ENCODE assay signal across 1 cellular context in the genomic region with DNA sequence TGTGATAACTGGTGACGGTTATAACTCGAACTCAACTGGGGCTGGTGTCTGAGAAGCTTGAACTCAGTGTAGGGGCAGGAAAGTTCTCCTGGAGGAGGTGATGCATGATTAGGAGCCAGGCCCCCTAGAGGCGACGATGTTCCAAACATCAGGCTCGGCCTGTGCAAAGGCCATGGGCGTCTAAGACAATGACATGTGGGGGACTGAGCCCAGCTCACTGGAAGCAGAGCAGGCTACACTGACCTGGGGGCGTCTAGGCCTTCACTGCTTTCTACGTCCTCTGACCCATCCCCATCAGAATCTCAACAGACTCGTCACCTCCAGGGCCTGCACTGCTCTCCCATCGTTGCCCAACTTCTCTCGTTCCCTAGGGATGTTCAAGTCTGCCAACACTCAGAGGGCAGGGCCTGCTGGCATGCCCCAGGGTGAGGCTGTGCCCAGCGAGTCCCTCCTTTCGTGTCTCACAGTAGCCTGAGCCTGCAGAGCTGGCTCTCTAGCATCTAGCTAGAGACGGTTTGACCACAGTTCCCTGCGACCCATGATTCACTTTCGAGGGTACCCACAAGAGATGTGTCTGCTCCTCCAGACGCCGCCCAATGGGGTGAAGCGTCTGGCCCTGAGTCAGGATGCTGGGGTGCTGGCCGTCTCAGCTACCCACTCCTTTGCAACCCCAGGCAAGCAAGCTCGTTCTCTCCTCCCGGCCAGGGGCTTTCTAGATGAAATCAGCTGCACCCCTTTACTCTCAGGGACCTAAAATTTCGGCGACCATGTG.
TF ChIP-seq lines count a peak whose summit lies in the region.

No MANE protein-coding gene starts in this region.

TF ChIP-seq in HepG2, 621 proteins besides CTCF, POLR2A, EP300 and RAD21 (continued from another document and continues in another):
- TF ChIP-seq, protein P1, sequence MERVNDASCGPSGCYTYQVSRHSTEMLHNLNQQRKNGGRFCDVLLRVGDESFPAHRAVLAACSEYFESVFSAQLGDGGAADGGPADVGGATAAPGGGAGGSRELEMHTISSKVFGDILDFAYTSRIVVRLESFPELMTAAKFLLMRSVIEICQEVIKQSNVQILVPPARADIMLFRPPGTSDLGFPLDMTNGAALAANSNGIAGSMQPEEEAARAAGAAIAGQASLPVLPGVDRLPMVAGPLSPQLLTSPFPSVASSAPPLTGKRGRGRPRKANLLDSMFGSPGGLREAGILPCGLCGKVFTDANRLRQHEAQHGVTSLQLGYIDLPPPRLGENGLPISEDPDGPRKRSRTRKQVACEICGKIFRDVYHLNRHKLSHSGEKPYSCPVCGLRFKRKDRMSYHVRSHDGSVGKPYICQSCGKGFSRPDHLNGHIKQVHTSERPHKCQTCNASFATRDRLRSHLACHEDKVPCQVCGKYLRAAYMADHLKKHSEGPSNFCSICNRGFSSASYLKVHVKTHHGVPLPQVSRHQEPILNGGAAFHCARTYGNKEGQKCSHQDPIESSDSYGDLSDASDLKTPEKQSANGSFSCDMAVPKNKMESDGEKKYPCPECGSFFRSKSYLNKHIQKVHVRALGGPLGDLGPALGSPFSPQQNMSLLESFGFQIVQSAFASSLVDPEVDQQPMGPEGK (CRISPR knock-in tag; IDR thresholded peaks at IDR 0.05): peak; percentile 48
- TF ChIP-seq, protein P2, sequence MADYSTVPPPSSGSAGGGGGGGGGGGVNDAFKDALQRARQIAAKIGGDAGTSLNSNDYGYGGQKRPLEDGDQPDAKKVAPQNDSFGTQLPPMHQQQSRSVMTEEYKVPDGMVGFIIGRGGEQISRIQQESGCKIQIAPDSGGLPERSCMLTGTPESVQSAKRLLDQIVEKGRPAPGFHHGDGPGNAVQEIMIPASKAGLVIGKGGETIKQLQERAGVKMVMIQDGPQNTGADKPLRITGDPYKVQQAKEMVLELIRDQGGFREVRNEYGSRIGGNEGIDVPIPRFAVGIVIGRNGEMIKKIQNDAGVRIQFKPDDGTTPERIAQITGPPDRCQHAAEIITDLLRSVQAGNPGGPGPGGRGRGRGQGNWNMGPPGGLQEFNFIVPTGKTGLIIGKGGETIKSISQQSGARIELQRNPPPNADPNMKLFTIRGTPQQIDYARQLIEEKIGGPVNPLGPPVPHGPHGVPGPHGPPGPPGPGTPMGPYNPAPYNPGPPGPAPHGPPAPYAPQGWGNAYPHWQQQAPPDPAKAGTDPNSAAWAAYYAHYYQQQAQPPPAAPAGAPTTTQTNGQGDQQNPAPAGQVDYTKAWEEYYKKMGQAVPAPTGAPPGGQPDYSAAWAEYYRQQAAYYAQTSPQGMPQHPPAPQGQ (CRISPR knock-in tag; IDR thresholded peaks at IDR 0.05; ENCODE audit: borderline replicate concordance): no peak
- TF ChIP-seq MTA3 (CRISPR knock-in tag; IDR thresholded peaks at IDR 0.05) (no peak), ZBTB7A (CRISPR knock-in tag; IDR thresholded peaks at IDR 0.05) (no peak), RARA (CRISPR knock-in tag; IDR thresholded peaks at IDR 0.05) (peak; percentile 9; the same call in 1 of the 2 replicates), ZNF329 (CRISPR knock-in tag; IDR thresholded peaks at IDR 0.05; ENCODE audit: low read depth) (no peak), EZH2 (conservative IDR thresholded peaks at IDR 0.05; ENCODE audit: low read depth, low read length) (no peak), RELA (CRISPR knock-in tag; IDR thresholded peaks at IDR 0.05) (no peak), CC2D1A (CRISPR knock-in tag; IDR thresholded peaks at IDR 0.05) (no peak), ZSCAN25 (CRISPR knock-in tag; IDR thresholded peaks at IDR 0.05) (0 out of 2 replicates have a peak, but pooled peaks have one; percentile 13), HDAC2 (CRISPR knock-in tag; IDR thresholded peaks at IDR 0.05) (no peak), ZNF749 (CRISPR knock-in tag; IDR thresholded peaks at IDR 0.05; ENCODE audit: borderline replicate concordance) (no peak), GTF2F1 (IDR thresholded peaks at IDR 0.05; ENCODE audit: low read length) (no peak), SNAI1 (CRISPR knock-in tag; IDR thresholded peaks at IDR 0.05; ENCODE audit: borderline replicate concordance) (no peak), MED1 (CRISPR knock-in tag; IDR thresholded peaks at IDR 0.05) (no peak), GATA4 (IDR thresholded peaks at IDR 0.05; ENCODE audit: borderline replicate concordance, low read depth) (no peak), NFE2L2 (IDR thresholded peaks at IDR 0.05; ENCODE audit: low read length) (no peak), ATRX (CRISPR knock-in tag; IDR thresholded peaks at IDR 0.05; ENCODE audit: borderline replicate concordance) (no peak), ZNF543 (CRISPR knock-in tag; IDR thresholded peaks at IDR 0.05) (no peak), RORA (CRISPR knock-in tag; IDR thresholded peaks at IDR 0.05) (no peak), SMAD1 (CRISPR knock-in tag; IDR thresholded peaks at IDR 0.05; ENCODE audit: borderline replicate concordance, low read depth) (no peak), ZNF891 (CRISPR knock-in tag; IDR thresholded peaks at IDR 0.05) (no peak), THYN1 (CRISPR knock-in tag; IDR thresholded peaks at IDR 0.05; ENCODE audit: borderline replicate concordance, low read depth) (no peak), ZNF468 (CRISPR knock-in tag; IDR thresholded peaks at IDR 0.05) (no peak), ZNF143 (CRISPR knock-in tag; IDR thresholded peaks at IDR 0.05) (peak; percentile 2; the same call in 1 of the 2 replicates), FOXM1 (CRISPR knock-in tag; IDR thresholded peaks at IDR 0.05) (no peak), TSC22D2 (CRISPR knock-in tag; IDR thresholded peaks at IDR 0.05; ENCODE audit: borderline replicate concordance) (no peak), MED13 (CRISPR knock-in tag; IDR thresholded peaks at IDR 0.05) (no peak), SALL1 (CRISPR knock-in tag; IDR thresholded peaks at IDR 0.05) (peak; percentile 37; the same call in 1 of the 2 replicates)
- TF ChIP-seq, protein P3, sequence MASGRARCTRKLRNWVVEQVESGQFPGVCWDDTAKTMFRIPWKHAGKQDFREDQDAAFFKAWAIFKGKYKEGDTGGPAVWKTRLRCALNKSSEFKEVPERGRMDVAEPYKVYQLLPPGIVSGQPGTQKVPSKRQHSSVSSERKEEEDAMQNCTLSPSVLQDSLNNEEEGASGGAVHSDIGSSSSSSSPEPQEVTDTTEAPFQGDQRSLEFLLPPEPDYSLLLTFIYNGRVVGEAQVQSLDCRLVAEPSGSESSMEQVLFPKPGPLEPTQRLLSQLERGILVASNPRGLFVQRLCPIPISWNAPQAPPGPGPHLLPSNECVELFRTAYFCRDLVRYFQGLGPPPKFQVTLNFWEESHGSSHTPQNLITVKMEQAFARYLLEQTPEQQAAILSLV (CRISPR knock-in tag; IDR thresholded peaks at IDR 0.05; ENCODE audit: borderline replicate concordance): no peak
- TF ChIP-seq, protein P4, sequence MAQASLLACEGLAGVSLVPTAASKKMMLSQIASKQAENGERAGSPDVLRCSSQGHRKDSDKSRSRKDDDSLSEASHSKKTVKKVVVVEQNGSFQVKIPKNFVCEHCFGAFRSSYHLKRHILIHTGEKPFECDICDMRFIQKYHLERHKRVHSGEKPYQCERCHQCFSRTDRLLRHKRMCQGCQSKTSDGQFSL (CRISPR knock-in tag; IDR thresholded peaks at IDR 0.05): no peak
- TF ChIP-seq, protein P5, sequence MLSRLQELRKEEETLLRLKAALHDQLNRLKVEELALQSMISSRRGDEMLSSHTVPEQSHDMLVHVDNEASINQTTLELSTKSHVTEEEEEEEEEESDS (CRISPR knock-in tag; IDR thresholded peaks at IDR 0.05; ENCODE audit: borderline replicate concordance): no peak
- TF ChIP-seq, protein P6, sequence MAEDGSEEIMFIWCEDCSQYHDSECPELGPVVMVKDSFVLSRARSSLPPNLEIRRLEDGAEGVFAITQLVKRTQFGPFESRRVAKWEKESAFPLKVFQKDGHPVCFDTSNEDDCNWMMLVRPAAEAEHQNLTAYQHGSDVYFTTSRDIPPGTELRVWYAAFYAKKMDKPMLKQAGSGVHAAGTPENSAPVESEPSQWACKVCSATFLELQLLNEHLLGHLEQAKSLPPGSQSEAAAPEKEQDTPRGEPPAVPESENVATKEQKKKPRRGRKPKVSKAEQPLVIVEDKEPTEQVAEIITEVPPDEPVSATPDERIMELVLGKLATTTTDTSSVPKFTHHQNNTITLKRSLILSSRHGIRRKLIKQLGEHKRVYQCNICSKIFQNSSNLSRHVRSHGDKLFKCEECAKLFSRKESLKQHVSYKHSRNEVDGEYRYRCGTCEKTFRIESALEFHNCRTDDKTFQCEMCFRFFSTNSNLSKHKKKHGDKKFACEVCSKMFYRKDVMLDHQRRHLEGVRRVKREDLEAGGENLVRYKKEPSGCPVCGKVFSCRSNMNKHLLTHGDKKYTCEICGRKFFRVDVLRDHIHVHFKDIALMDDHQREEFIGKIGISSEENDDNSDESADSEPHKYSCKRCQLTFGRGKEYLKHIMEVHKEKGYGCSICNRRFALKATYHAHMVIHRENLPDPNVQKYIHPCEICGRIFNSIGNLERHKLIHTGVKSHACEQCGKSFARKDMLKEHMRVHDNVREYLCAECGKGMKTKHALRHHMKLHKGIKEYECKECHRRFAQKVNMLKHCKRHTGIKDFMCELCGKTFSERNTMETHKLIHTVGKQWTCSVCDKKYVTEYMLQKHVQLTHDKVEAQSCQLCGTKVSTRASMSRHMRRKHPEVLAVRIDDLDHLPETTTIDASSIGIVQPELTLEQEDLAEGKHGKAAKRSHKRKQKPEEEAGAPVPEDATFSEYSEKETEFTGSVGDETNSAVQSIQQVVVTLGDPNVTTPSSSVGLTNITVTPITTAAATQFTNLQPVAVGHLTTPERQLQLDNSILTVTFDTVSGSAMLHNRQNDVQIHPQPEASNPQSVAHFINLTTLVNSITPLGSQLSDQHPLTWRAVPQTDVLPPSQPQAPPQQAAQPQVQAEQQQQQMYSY (CRISPR knock-in tag; IDR thresholded peaks at IDR 0.05): no peak
- TF ChIP-seq, protein P7, sequence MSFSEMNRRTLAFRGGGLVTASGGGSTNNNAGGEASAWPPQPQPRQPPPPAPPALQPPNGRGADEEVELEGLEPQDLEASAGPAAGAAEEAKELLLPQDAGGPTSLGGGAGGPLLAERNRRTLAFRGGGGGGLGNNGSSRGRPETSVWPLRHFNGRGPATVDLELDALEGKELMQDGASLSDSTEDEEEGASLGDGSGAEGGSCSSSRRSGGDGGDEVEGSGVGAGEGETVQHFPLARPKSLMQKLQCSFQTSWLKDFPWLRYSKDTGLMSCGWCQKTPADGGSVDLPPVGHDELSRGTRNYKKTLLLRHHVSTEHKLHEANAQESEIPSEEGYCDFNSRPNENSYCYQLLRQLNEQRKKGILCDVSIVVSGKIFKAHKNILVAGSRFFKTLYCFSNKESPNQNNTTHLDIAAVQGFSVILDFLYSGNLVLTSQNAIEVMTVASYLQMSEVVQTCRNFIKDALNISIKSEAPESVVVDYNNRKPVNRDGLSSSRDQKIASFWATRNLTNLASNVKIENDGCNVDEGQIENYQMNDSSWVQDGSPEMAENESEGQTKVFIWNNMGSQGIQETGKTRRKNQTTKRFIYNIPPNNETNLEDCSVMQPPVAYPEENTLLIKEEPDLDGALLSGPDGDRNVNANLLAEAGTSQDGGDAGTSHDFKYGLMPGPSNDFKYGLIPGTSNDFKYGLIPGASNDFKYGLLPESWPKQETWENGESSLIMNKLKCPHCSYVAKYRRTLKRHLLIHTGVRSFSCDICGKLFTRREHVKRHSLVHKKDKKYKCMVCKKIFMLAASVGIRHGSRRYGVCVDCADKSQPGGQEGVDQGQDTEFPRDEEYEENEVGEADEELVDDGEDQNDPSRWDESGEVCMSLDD (CRISPR knock-in tag; IDR thresholded peaks at IDR 0.05; ENCODE audit: borderline replicate concordance): no peak
- TF ChIP-seq, protein P8, sequence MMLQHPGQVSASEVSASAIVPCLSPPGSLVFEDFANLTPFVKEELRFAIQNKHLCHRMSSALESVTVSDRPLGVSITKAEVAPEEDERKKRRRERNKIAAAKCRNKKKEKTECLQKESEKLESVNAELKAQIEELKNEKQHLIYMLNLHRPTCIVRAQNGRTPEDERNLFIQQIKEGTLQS (CRISPR knock-in tag; IDR thresholded peaks at IDR 0.05): no peak
- TF ChIP-seq, protein P9, sequence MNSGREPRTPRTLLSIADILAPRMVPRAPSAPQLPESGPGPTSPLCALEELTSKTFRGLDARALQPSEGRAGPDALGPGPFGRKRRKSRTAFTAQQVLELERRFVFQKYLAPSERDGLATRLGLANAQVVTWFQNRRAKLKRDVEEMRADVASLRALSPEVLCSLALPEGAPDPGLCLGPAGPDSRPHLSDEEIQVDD (CRISPR knock-in tag; IDR thresholded peaks at IDR 0.05; ENCODE audit: borderline replicate concordance): no peak
- TF ChIP-seq, protein P10, sequence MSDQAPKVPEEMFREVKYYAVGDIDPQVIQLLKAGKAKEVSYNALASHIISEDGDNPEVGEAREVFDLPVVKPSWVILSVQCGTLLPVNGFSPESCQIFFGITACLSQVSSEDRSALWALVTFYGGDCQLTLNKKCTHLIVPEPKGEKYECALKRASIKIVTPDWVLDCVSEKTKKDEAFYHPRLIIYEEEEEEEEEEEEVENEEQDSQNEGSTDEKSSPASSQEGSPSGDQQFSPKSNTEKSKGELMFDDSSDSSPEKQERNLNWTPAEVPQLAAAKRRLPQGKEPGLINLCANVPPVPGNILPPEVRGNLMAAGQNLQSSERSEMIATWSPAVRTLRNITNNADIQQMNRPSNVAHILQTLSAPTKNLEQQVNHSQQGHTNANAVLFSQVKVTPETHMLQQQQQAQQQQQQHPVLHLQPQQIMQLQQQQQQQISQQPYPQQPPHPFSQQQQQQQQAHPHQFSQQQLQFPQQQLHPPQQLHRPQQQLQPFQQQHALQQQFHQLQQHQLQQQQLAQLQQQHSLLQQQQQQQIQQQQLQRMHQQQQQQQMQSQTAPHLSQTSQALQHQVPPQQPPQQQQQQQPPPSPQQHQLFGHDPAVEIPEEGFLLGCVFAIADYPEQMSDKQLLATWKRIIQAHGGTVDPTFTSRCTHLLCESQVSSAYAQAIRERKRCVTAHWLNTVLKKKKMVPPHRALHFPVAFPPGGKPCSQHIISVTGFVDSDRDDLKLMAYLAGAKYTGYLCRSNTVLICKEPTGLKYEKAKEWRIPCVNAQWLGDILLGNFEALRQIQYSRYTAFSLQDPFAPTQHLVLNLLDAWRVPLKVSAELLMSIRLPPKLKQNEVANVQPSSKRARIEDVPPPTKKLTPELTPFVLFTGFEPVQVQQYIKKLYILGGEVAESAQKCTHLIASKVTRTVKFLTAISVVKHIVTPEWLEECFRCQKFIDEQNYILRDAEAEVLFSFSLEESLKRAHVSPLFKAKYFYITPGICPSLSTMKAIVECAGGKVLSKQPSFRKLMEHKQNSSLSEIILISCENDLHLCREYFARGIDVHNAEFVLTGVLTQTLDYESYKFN (CRISPR knock-in tag; conservative IDR thresholded peaks at IDR 0.05): no peak
- TF ChIP-seq, protein P11, sequence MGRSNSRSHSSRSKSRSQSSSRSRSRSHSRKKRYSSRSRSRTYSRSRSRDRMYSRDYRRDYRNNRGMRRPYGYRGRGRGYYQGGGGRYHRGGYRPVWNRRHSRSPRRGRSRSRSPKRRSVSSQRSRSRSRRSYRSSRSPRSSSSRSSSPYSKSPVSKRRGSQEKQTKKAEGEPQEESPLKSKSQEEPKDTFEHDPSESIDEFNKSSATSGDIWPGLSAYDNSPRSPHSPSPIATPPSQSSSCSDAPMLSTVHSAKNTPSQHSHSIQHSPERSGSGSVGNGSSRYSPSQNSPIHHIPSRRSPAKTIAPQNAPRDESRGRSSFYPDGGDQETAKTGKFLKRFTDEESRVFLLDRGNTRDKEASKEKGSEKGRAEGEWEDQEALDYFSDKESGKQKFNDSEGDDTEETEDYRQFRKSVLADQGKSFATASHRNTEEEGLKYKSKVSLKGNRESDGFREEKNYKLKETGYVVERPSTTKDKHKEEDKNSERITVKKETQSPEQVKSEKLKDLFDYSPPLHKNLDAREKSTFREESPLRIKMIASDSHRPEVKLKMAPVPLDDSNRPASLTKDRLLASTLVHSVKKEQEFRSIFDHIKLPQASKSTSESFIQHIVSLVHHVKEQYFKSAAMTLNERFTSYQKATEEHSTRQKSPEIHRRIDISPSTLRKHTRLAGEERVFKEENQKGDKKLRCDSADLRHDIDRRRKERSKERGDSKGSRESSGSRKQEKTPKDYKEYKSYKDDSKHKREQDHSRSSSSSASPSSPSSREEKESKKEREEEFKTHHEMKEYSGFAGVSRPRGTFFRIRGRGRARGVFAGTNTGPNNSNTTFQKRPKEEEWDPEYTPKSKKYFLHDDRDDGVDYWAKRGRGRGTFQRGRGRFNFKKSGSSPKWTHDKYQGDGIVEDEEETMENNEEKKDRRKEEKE (IDR thresholded peaks at IDR 0.05): no peak
